In the genomic region with DNA sequence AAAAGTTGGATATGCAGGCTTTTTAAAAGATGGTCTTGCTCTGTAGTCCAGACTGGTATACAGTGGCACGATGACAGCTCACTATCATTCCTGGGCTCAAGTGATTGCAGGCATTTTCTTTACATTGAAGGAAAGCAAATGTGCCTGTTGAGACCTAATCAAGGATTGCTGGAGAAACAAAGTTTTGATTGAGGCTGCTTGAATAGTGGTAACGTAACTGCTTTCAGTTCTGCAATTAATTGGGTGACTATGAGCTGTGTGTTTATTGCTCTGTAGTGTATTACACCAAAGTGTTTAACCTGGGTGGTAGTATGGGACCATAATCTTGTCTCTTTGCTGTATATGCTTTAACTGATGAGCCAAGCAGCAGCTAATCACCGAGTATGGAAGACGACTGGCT, we compare ENCODE assay signal across 1 cellular context.
TF ChIP-seq lines count a peak whose summit lies in the region.

No MANE protein-coding gene starts in this region.

TF ChIP-seq in endothelial cell of umbilical vein, 7 proteins besides CTCF, POLR2A, EP300 and RAD21:
- TF ChIP-seq MYC (IDR thresholded peaks at IDR 0.05; ENCODE audit: low read depth, low read length) (no peak), GATA2 (IDR thresholded peaks at IDR 0.05; ENCODE audit: insufficient read depth, insufficient read length, low read depth, low read length) (no peak), FOS (IDR thresholded peaks at IDR 0.05; ENCODE audit: borderline replicate concordance, insufficient read depth, low read length) (no peak), EZH2 (IDR thresholded peaks at IDR 0.05; ENCODE audit: borderline replicate concordance, low read depth, low read length, severe bottlenecking) (no peak), POLR2AphosphoS5 (IDR thresholded peaks at IDR 0.05; ENCODE audit: insufficient read depth, low read depth, low read length) (no peak), JUN (IDR thresholded peaks at IDR 0.05; ENCODE audit: borderline replicate concordance, insufficient read depth, insufficient read length, low read depth) (no peak)
- TF ChIP-seq, protein P1, sequence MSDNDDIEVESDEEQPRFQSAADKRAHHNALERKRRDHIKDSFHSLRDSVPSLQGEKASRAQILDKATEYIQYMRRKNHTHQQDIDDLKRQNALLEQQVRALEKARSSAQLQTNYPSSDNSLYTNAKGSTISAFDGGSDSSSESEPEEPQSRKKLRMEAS (IDR thresholded peaks at IDR 0.05; ENCODE audit: insufficient read depth, insufficient read length): no peak
